Comparison of ENCODE assay signal across 12 cellular contexts in the genomic region with DNA sequence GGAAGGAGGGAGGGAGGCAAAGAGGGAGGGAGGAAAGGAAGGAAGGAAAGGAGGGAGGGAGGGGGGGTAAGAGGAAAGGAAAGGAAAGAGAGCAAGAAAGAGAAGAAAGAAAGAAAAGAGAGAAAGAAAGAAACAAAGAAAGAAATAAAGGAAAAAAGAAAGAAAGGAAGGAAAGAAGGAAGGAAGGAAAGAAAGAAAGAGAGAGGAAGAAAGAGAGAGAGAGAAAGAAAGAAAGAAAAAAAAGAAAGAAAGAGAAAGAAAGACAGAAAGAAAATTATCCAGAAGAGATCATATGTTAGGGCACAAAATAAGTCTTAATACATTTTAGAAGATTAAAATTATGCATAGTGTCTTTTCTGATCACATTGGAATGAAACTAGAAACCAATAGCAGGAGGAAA.
"Had no signal": no experiment of that assay in that cellular context is flagged by ENCODE, and none has a peak within 500 bp of the region (broad histone marks: within the 10 kb centered on the region; RNA-seq: fewer than 3 reads in every experiment).

No MANE protein-coding gene starts in this region.

- H3K27ac Mint-ChIP-seq: type B pancreatic cell had no signal

- H3K4me3 Mint-ChIP-seq: naive B cell, neural crest cell, type B pancreatic cell had no signal

- H3K4me1 Mint-ChIP-seq: naive B cell, neural crest cell had no signal

- H3K36me3 Mint-ChIP-seq: naive B cell, type B pancreatic cell had no signal

- DNase-seq: cortex of kidney; head of caudate nucleus; left colon; left ventricle myocardium superior; mesenchymal stem cell; naive B cell; stimulated activated CD4-positive, alpha-beta T cell treated with anti-CD3 and anti-CD28 coated beads, Interleukin-2, amount 100 ng/mL, for 24 hours; stimulated activated CD4-positive, alpha-beta T cell treated with anti-CD3 and anti-CD28 coated beads, Interleukin-4, amount 100 ng/mL, for 4 hours; stimulated activated naive CD4-positive, alpha-beta T cell; thyroid gland had no signal

- ATAC-seq: left ventricle myocardium superior had no signal

- H3K9me3 Mint-ChIP-seq: neural crest cell, type B pancreatic cell had no signal
